In the genomic region with DNA sequence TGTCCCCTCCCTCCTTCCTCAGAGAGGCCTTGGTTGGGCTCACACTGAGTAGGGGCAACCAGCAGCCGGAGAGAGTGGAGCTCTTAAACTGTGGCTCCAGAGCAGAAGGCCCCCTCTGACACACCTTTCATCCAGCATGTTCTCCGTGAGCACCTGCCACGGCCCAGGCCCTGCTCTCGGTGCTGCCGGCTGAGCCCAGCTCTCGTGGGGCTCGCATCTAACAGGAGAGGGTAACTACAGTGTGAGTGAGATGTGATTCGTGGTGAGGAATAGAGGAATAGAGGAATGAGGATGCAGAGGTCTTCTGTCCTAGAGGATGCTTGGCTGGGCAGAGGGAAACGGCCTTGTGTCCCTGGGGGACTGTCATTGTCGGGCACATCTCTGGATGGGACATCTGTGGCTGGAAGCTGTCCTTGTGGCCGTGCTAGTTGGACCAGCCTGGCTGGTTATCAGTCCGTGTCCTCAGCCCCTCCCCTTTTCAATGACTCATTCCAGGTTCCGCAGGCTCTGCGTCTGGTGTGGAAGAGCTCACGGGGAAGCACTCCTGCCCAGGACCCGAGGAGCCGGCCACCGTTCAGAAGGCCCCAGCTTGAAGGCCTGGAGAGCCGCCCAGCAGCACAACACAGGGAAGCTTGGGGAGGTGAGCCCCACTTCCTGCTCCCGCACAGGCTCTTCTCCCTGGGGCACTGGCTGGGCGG, we compare ENCODE assay signal across 1 cellular context.
A peak's percentile ranks its signal among the peaks of the same experiment; 100 is the strongest.
TF ChIP-seq lines count a peak whose summit lies in the region.

No MANE protein-coding gene starts in this region.

TF ChIP-seq in K562, 482 proteins besides CTCF, POLR2A, EP300 and RAD21 (continued from another document and continues in another):
- TF ChIP-seq, protein P1, sequence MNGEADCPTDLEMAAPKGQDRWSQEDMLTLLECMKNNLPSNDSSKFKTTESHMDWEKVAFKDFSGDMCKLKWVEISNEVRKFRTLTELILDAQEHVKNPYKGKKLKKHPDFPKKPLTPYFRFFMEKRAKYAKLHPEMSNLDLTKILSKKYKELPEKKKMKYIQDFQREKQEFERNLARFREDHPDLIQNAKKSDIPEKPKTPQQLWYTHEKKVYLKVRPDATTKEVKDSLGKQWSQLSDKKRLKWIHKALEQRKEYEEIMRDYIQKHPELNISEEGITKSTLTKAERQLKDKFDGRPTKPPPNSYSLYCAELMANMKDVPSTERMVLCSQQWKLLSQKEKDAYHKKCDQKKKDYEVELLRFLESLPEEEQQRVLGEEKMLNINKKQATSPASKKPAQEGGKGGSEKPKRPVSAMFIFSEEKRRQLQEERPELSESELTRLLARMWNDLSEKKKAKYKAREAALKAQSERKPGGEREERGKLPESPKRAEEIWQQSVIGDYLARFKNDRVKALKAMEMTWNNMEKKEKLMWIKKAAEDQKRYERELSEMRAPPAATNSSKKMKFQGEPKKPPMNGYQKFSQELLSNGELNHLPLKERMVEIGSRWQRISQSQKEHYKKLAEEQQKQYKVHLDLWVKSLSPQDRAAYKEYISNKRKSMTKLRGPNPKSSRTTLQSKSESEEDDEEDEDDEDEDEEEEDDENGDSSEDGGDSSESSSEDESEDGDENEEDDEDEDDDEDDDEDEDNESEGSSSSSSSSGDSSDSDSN (IDR thresholded peaks at IDR 0.05; ENCODE audit: borderline replicate concordance in 1 of 2, low read depth in 2 of 2, low read length in 2 of 2) = 0 out of 4 replicates have a peak, but pooled peaks of 1 of the 2 experiments have one; percentile 34
- peak; percentile 98 for TF ChIP-seq JUND (IDR thresholded peaks at IDR 0.05; ENCODE audit: borderline replicate concordance, low read depth, low read length)
- TF ChIP-seq JUND (tag; IDR thresholded peaks at IDR 0.05; ENCODE audit: borderline replicate concordance, low read depth, low read length) = peak; percentile 95; the same call in 2 of the 3 replicates
- TF ChIP-seq ATF1 (CRISPR knock-in tag; IDR thresholded peaks at IDR 0.05) = no peak
- TF ChIP-seq ATF1 (tag; IDR thresholded peaks at IDR 0.05) = 0 out of 2 replicates have a peak, but pooled peaks have one; percentile 14
- no peak for TF ChIP-seq SIX5 (IDR thresholded peaks at IDR 0.05; ENCODE audit: borderline replicate concordance in 1 of 2, insufficient read depth in 1 of 2, low read depth in 1 of 2, low read length in 2 of 2)
- TF ChIP-seq SMARCB1 (IDR thresholded peaks at IDR 0.05; ENCODE audit: insufficient read length, low read depth) = no peak
- TF ChIP-seq CREM (IDR thresholded peaks at IDR 0.05; ENCODE audit: low read depth) = 0 out of 2 replicates have a peak, but pooled peaks have one; percentile 27
- TF ChIP-seq, protein P2, sequence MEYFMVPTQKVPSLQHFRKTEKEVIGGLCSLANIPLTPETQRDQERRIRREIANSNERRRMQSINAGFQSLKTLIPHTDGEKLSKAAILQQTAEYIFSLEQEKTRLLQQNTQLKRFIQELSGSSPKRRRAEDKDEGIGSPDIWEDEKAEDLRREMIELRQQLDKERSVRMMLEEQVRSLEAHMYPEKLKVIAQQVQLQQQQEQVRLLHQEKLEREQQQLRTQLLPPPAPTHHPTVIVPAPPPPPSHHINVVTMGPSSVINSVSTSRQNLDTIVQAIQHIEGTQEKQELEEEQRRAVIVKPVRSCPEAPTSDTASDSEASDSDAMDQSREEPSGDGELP (CRISPR knock-in tag; IDR thresholded peaks at IDR 0.05; ENCODE audit: borderline replicate concordance) = peak; percentile 56
- TF ChIP-seq TEAD1 (CRISPR knock-in tag; IDR thresholded peaks at IDR 0.05) = no peak
- TF ChIP-seq, protein P3, sequence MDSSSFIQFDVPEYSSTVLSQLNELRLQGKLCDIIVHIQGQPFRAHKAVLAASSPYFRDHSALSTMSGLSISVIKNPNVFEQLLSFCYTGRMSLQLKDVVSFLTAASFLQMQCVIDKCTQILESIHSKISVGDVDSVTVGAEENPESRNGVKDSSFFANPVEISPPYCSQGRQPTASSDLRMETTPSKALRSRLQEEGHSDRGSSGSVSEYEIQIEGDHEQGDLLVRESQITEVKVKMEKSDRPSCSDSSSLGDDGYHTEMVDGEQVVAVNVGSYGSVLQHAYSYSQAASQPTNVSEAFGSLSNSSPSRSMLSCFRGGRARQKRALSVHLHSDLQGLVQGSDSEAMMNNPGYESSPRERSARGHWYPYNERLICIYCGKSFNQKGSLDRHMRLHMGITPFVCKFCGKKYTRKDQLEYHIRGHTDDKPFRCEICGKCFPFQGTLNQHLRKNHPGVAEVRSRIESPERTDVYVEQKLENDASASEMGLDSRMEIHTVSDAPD (CRISPR knock-in tag; IDR thresholded peaks at IDR 0.05) = no peak
- TF ChIP-seq NCOR1 (IDR thresholded peaks at IDR 0.05) = no peak
- TF ChIP-seq MYNN (IDR thresholded peaks at IDR 0.05) = 0 out of 2 replicates have a peak, but pooled peaks have one; percentile 9
- TF ChIP-seq MYNN (CRISPR knock-in tag; IDR thresholded peaks at IDR 0.05) = no peak
- 0 out of 2 replicates have a peak, but pooled peaks have one; percentile 23 for TF ChIP-seq HDGF (IDR thresholded peaks at IDR 0.05)
- TF ChIP-seq, protein P4, sequence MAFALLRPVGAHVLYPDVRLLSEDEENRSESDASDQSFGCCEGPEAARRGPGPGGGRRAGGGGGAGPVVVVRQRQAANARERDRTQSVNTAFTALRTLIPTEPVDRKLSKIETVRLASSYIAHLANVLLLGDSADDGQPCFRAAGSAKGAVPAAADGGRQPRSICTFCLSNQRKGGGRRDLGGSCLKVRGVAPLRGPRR (CRISPR knock-in tag; IDR thresholded peaks at IDR 0.05) = no peak
- no peak for TF ChIP-seq HSF4 (CRISPR knock-in tag; IDR thresholded peaks at IDR 0.05; ENCODE audit: borderline replicate concordance)
- TF ChIP-seq ZNF780A (CRISPR knock-in tag; IDR thresholded peaks at IDR 0.05) = no peak
- no peak for TF ChIP-seq FOXP1 (CRISPR knock-in tag; IDR thresholded peaks at IDR 0.05)
- no peak for TF ChIP-seq ELF1 (tag; IDR thresholded peaks at IDR 0.05)
- TF ChIP-seq ZNF165 (CRISPR knock-in tag; IDR thresholded peaks at IDR 0.05; ENCODE audit: borderline replicate concordance) = no peak
- no peak for TF ChIP-seq RBM34 (IDR thresholded peaks at IDR 0.05; ENCODE audit: borderline replicate concordance, insufficient read depth, low read length)
- no peak for TF ChIP-seq ZNF695 (CRISPR knock-in tag; IDR thresholded peaks at IDR 0.05)
- TF ChIP-seq MCM5 (IDR thresholded peaks at IDR 0.05; ENCODE audit: low read depth) = no peak
- TF ChIP-seq ZNF561 (CRISPR knock-in tag; conservative IDR thresholded peaks at IDR 0.05) = no peak
- TF ChIP-seq MXI1 (IDR thresholded peaks at IDR 0.05; ENCODE audit: low read depth, low read length) = no peak
- TF ChIP-seq RFX5 (IDR thresholded peaks at IDR 0.05; ENCODE audit: low read depth, low read length) = no peak
- TF ChIP-seq ZNF212 (CRISPR knock-in tag; IDR thresholded peaks at IDR 0.05) = no peak
- peak; percentile 23; the same call in 1 of the 2 replicates for TF ChIP-seq CBFA2T3 (IDR thresholded peaks at IDR 0.05)
- TF ChIP-seq, protein P5, sequence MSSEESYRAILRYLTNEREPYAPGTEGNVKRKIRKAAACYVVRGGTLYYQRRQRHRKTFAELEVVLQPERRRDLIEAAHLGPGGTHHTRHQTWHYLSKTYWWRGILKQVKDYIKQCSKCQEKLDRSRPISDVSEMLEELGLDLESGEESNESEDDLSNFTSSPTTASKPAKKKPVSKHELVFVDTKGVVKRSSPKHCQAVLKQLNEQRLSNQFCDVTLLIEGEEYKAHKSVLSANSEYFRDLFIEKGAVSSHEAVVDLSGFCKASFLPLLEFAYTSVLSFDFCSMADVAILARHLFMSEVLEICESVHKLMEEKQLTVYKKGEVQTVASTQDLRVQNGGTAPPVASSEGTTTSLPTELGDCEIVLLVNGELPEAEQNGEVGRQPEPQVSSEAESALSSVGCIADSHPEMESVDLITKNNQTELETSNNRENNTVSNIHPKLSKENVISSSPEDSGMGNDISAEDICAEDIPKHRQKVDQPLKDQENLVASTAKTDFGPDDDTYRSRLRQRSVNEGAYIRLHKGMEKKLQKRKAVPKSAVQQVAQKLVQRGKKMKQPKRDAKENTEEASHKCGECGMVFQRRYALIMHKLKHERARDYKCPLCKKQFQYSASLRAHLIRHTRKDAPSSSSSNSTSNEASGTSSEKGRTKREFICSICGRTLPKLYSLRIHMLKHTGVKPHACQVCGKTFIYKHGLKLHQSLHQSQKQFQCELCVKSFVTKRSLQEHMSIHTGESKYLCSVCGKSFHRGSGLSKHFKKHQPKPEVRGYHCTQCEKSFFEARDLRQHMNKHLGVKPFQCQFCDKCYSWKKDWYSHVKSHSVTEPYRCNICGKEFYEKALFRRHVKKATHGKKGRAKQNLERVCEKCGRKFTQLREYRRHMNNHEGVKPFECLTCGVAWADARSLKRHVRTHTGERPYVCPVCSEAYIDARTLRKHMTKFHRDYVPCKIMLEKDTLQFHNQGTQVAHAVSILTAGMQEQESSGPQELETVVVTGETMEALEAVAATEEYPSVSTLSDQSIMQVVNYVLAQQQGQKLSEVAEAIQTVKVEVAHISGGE (CRISPR knock-in tag; IDR thresholded peaks at IDR 0.05) = peak in 1 of 3 experiments; percentile 41; a peak in 1 of 6 replicates
- peak; percentile 35; the same call in 1 of the 2 replicates for TF ChIP-seq RBFOX2 (IDR thresholded peaks at IDR 0.05; ENCODE audit: low read depth, low read length)
- TF ChIP-seq NEUROD1 (IDR thresholded peaks at IDR 0.05; ENCODE audit: borderline replicate concordance, low read depth, low read length, partially characterized antibody) = no peak
- no peak for TF ChIP-seq ZKSCAN3 (CRISPR knock-in tag; IDR thresholded peaks at IDR 0.05)
- TF ChIP-seq SMARCA4 (IDR thresholded peaks at IDR 0.05) = peak; percentile 72; the same call in 1 of the 2 replicates
- TF ChIP-seq, protein P6, sequence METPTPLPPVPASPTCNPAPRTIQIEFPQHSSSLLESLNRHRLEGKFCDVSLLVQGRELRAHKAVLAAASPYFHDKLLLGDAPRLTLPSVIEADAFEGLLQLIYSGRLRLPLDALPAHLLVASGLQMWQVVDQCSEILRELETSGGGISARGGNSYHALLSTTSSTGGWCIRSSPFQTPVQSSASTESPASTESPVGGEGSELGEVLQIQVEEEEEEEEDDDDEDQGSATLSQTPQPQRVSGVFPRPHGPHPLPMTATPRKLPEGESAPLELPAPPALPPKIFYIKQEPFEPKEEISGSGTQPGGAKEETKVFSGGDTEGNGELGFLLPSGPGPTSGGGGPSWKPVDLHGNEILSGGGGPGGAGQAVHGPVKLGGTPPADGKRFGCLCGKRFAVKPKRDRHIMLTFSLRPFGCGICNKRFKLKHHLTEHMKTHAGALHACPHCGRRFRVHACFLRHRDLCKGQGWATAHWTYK (CRISPR knock-in tag; IDR thresholded peaks at IDR 0.05) = no peak
- TF ChIP-seq, protein P7, sequence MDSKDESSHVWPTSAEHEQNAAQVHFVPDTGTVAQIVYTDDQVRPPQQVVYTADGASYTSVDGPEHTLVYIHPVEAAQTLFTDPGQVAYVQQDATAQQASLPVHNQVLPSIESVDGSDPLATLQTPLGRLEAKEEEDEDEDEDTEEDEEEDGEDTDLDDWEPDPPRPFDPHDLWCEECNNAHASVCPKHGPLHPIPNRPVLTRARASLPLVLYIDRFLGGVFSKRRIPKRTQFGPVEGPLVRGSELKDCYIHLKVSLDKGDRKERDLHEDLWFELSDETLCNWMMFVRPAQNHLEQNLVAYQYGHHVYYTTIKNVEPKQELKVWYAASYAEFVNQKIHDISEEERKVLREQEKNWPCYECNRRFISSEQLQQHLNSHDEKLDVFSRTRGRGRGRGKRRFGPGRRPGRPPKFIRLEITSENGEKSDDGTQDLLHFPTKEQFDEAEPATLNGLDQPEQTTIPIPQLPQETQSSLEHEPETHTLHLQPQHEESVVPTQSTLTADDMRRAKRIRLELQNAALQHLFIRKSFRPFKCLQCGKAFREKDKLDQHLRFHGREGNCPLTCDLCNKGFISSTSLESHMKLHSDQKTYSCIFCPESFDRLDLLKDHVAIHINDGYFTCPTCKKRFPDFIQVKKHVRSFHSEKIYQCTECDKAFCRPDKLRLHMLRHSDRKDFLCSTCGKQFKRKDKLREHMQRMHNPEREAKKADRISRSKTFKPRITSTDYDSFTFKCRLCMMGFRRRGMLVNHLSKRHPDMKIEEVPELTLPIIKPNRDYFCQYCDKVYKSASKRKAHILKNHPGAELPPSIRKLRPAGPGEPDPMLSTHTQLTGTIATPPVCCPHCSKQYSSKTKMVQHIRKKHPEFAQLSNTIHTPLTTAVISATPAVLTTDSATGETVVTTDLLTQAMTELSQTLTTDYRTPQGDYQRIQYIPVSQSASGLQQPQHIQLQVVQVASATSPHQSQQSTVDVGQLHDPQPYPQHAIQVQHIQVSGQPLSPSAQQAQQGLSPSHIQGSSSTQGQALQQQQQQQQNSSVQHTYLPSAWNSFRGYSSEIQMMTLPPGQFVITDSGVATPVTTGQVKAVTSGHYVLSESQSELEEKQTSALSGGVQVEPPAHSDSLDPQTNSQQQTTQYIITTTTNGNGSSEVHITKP (IDR thresholded peaks at IDR 0.05; ENCODE audit: partially characterized antibody) = peak; percentile 80
- TF ChIP-seq MAFG (tag; conservative IDR thresholded peaks at IDR 0.05) = no peak
- no peak for TF ChIP-seq PHB (CRISPR knock-in tag; IDR thresholded peaks at IDR 0.05)
- TF ChIP-seq ZKSCAN1 (IDR thresholded peaks at IDR 0.05; ENCODE audit: low read depth, low read length) = no peak
- peak; percentile 62; the same call in 1 of the 2 replicates for TF ChIP-seq ATF7 (IDR thresholded peaks at IDR 0.05)
- TF ChIP-seq, protein P8, sequence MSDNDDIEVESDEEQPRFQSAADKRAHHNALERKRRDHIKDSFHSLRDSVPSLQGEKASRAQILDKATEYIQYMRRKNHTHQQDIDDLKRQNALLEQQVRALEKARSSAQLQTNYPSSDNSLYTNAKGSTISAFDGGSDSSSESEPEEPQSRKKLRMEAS (CRISPR knock-in tag; IDR thresholded peaks at IDR 0.05) = 0 out of 2 replicates have a peak, but pooled peaks have one; percentile 44
- no peak for TF ChIP-seq ZNF197 (CRISPR knock-in tag; IDR thresholded peaks at IDR 0.05; ENCODE audit: low read depth)
- TF ChIP-seq SIN3A (IDR thresholded peaks at IDR 0.05; ENCODE audit: borderline replicate concordance in 2 of 2, control insufficient read depth in 1 of 2, low read depth in 2 of 2, low read length in 2 of 2) = no peak
- TF ChIP-seq NFRKB (IDR thresholded peaks at IDR 0.05; ENCODE audit: low read depth) = no peak
- TF ChIP-seq JUN (IDR thresholded peaks at IDR 0.05; ENCODE audit: borderline replicate concordance, low read depth, low read length) = peak; percentile 90
- TF ChIP-seq JUN (CRISPR knock-in tag; IDR thresholded peaks at IDR 0.05; ENCODE audit: borderline replicate concordance) = no peak
- peak; percentile 67 for TF ChIP-seq ARID1B (IDR thresholded peaks at IDR 0.05)
- TF ChIP-seq, protein P9, sequence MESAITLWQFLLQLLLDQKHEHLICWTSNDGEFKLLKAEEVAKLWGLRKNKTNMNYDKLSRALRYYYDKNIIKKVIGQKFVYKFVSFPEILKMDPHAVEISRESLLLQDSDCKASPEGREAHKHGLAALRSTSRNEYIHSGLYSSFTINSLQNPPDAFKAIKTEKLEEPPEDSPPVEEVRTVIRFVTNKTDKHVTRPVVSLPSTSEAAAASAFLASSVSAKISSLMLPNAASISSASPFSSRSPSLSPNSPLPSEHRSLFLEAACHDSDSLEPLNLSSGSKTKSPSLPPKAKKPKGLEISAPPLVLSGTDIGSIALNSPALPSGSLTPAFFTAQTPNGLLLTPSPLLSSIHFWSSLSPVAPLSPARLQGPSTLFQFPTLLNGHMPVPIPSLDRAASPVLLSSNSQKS (CRISPR knock-in tag; IDR thresholded peaks at IDR 0.05) = no peak
- no peak for TF ChIP-seq ZNF347 (CRISPR knock-in tag; IDR thresholded peaks at IDR 0.05; ENCODE audit: low read depth)
- TF ChIP-seq, protein P10, sequence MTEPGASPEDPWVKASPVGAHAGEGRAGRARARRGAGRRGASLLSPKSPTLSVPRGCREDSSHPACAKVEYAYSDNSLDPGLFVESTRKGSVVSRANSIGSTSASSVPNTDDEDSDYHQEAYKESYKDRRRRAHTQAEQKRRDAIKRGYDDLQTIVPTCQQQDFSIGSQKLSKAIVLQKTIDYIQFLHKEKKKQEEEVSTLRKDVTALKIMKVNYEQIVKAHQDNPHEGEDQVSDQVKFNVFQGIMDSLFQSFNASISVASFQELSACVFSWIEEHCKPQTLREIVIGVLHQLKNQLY (CRISPR knock-in tag; conservative IDR thresholded peaks at IDR 0.05) = no peak
